In genomic region chr3:14265246-14265962, GRCh38 we compare ENCODE assay signal across 12 cellular contexts.
DNase-seq lines count a peak whose midpoint lies in the region; ATAC-seq and TF ChIP-seq lines count a peak whose summit lies in the region.
"Had no signal": no experiment of that assay in that cellular context is flagged by ENCODE, and none has a peak within 500 bp of the region (broad histone marks: within the 10 kb centered on the region; RNA-seq: fewer than 3 reads in every experiment).

No MANE protein-coding gene starts in this region.

- no peak overlapping the region for H3K4me3 ChIP-seq in choroid plexus epithelial cell (ENCODE audit: low read depth, low read length)
- H3K4me3 ChIP-seq in smooth muscle cell: no peak overlapping the region
- H3K4me3 ChIP-seq: esophagus muscularis mucosa had no signal

- no peak overlapping the region for H3K4me3 Mint-ChIP-seq in activated naive CD8-positive, alpha-beta T cell treated with anti-CD3 and anti-CD28 coated beads, Interleukin-2, amount 50 U/mL, for 24 hours
- H3K4me3 Mint-ChIP-seq: T-helper 17 cell had no signal

- DNase-seq in NCI-H82 (lab: John Stamatoyannopoulos, UW) (peak; percentile 7), NCI-H82 treated with DMSO at 0.1 percent for 48 hours (lab: John Stamatoyannopoulos, UW; ENCODE audit: unreplicated experiment) (no peak), NCI-H510A (lab: John Stamatoyannopoulos, UW) (peak; percentile 41), choroid plexus epithelial cell (ENCODE audit: low read depth) (peak; percentile 50), smooth muscle cell (lab: John Stamatoyannopoulos, UW; ENCODE audit: unreplicated experiment) (no peak), KG1 (lab: John Stamatoyannopoulos, UW) (no peak)
- DNase-seq in activated naive CD8-positive, alpha-beta T cell treated with anti-CD3 and anti-CD28 coated beads, Interleukin-2, amount 50 U/mL, for 24 hours: no peak
- DNase-seq: NCI-H2227 treated with DMSO at 0.1 percent for 48 hours; stimulated activated CD4-positive, alpha-beta T cell treated with anti-CD3 and anti-CD28 coated beads, Interleukin-4, amount 100 ng/mL, for 1 hour; T-helper 17 cell had no signal

- peak overlapping the region; percentile 76 for H3K9ac ChIP-seq in smooth muscle cell (ENCODE audit: low read depth)

- H3K9me3 Mint-ChIP-seq in activated naive CD8-positive, alpha-beta T cell treated with anti-CD3 and anti-CD28 coated beads, Interleukin-2, amount 50 U/mL, for 24 hours: no peaks in the 10 kb centered on the region

- no peaks in the 10 kb centered on the region for H3K36me3 ChIP-seq in smooth muscle cell (ENCODE audit: low read depth)
- H3K36me3 ChIP-seq: esophagus muscularis mucosa had no signal

- TF ChIP-seq CTCF in choroid plexus epithelial cell (conservative IDR thresholded peaks at IDR 0.05; ENCODE audit: low read depth, low read length) (no peak), smooth muscle cell (IDR thresholded peaks at IDR 0.05; ENCODE audit: borderline replicate concordance, insufficient read depth, poor library complexity, severe bottlenecking) (no peak)

- peak overlapping the region; percentile 43 for H3K4me2 ChIP-seq in smooth muscle cell

- no peak overlapping the region for H3K27ac Mint-ChIP-seq in activated naive CD8-positive, alpha-beta T cell treated with anti-CD3 and anti-CD28 coated beads, Interleukin-2, amount 50 U/mL, for 24 hours
- H3K27ac Mint-ChIP-seq: T-helper 17 cell had no signal

- H3K27ac ChIP-seq in smooth muscle cell (ENCODE audit: low read depth): peak overlapping the region; percentile 87
- H3K27ac ChIP-seq: esophagus muscularis mucosa had no signal

- H3K36me3 Mint-ChIP-seq in activated naive CD8-positive, alpha-beta T cell treated with anti-CD3 and anti-CD28 coated beads, Interleukin-2, amount 50 U/mL, for 24 hours (ENCODE audit: low read depth): no peaks in the 10 kb centered on the region

- H3K9me3 ChIP-seq in smooth muscle cell (replicated peaks; ENCODE audit: low read depth): no peaks in the 10 kb centered on the region

- no peaks in the 10 kb centered on the region for H4K20me1 ChIP-seq in smooth muscle cell (ENCODE audit: low read depth)

- H3F3A ChIP-seq in smooth muscle cell (ENCODE audit: low read depth): no peaks in the 10 kb centered on the region

- ATAC-seq in activated naive CD8-positive, alpha-beta T cell treated with anti-CD3 and anti-CD28 coated beads, Interleukin-2, amount 50 U/mL, for 24 hours: no peak
- ATAC-seq in GM18502 (IDR thresholded peaks at IDR 0.05; ENCODE audit: poor library complexity, unreplicated experiment): no peak
- ATAC-seq: T-helper 17 cell had no signal

- peaks cover 5% of the 10 kb centered on the region for H3K4me1 ChIP-seq in smooth muscle cell (ENCODE audit: low read depth)

- H3K27me3 Mint-ChIP-seq in activated naive CD8-positive, alpha-beta T cell treated with anti-CD3 and anti-CD28 coated beads, Interleukin-2, amount 50 U/mL, for 24 hours: peaks cover 3% of the 10 kb centered on the region

- H3K4me1 Mint-ChIP-seq in activated naive CD8-positive, alpha-beta T cell treated with anti-CD3 and anti-CD28 coated beads, Interleukin-2, amount 50 U/mL, for 24 hours: no peaks in the 10 kb centered on the region

- H3K27me3 ChIP-seq in smooth muscle cell (ENCODE audit: low read depth): no peaks in the 10 kb centered on the region
- H3K27me3 ChIP-seq: esophagus muscularis mucosa had no signal

- WGBS in smooth muscle cell (ENCODE audit: low lambda C conversion rate): 30% methylated on average over 11 of the region's 11 CpGs

- H3K79me2 ChIP-seq in smooth muscle cell (ENCODE audit: low read depth): no peaks in the 10 kb centered on the region

- H2AFZ ChIP-seq in smooth muscle cell (ENCODE audit: low read depth): no peak overlapping the region

Comparison
In these comparisons a context has a peak if more than half of its experiments do, and no peak if none do; other contexts are left out.
1. DNase-seq: peak in NCI-H82 (single experiment), NCI-H510A (single experiment) and choroid plexus epithelial cell (single experiment); none in NCI-H82 treated with DMSO at 0.1 percent for 48 hours (single experiment), smooth muscle cell (single experiment), KG1 (single experiment) and activated naive CD8-positive, alpha-beta T cell treated with anti-CD3 and anti-CD28 coated beads, Interleukin-2, amount 50 U/mL, for 24 hours (single experiment).